Comparison of ENCODE assay signal across 1 cellular context in the genomic region with DNA sequence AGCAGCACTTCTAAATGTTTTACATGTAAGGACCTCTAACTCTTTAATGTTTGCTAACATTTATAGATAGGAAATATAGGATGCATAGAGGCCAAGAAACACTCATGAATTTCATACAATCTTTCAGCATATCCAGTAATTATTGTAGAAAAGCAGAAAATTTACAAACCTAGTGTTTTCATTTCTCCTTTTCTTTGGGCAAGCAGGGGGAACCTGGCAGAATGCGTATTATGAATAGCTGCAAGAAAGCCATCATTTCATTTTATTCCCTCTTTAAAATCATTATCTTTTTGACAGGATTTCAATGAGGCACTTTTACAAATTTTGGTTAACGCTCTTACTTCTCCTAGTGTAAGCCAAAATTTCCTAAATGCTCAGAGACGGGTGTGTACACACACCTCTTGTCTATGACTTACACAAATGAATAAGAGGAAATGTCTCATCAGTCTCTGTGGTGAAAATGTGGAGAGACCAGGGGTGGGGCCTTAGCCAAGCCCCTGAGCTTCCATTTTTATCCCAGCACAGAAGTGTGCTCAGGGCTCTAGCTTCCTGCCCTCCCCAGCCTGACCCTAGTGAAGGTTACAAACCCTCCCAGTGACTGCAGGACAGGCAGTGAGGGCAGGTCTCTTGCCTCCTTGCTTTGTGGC.
TF ChIP-seq lines count a peak whose summit lies in the region.

No MANE protein-coding gene starts in this region.

TF ChIP-seq in GM12878, 131 proteins besides CTCF, POLR2A, EP300 and RAD21 (continued from another document and continues in another):
- TF ChIP-seq ZBTB40 (IDR thresholded peaks at IDR 0.05; ENCODE audit: borderline replicate concordance) (no peak), ZBED1 (IDR thresholded peaks at IDR 0.05; ENCODE audit: borderline replicate concordance) (no peak), MTA2 (IDR thresholded peaks at IDR 0.05; ENCODE audit: low read depth) (peak; percentile 47; the same call in 1 of the 2 replicates), CHD1 (IDR thresholded peaks at IDR 0.05; ENCODE audit: low read depth, low read length) (no peak), YY1 (IDR thresholded peaks at IDR 0.05; ENCODE audit: low read depth, low read length) (no peak), GABPA (IDR thresholded peaks at IDR 0.05; ENCODE audit: low read depth) (no peak), CUX1 (IDR thresholded peaks at IDR 0.05; ENCODE audit: insufficient replicate concordance, low read depth, low read length) (no peak), ZNF207 (IDR thresholded peaks at IDR 0.05; ENCODE audit: borderline replicate concordance) (no peak), EED (IDR thresholded peaks at IDR 0.05; ENCODE audit: low read depth) (peak; percentile 59; the same call in 1 of the 2 replicates), FOS (IDR thresholded peaks at IDR 0.05; ENCODE audit: borderline replicate concordance, extremely low read depth, insufficient read length) (no peak), RBBP5 (conservative IDR thresholded peaks at IDR 0.05) (no peak), CHD2 (IDR thresholded peaks at IDR 0.05; ENCODE audit: borderline replicate concordance, low read depth, low read length) (no peak), EGR1 (IDR thresholded peaks at IDR 0.05; ENCODE audit: borderline replicate concordance in 1 of 2, low read depth in 2 of 2, low read length in 2 of 2) (no peak), TARDBP (IDR thresholded peaks at IDR 0.05; ENCODE audit: borderline replicate concordance) (no peak), MEF2A (IDR thresholded peaks at IDR 0.05; ENCODE audit: insufficient read depth, low read depth, low read length) (peak; percentile 17; the same call in 1 of the 2 replicates), NBN (IDR thresholded peaks at IDR 0.05) (no peak), NFYA (IDR thresholded peaks at IDR 0.05; ENCODE audit: borderline replicate concordance, low read depth, low read length) (no peak), ZNF274 (IDR thresholded peaks at IDR 0.05; ENCODE audit: insufficient read depth, insufficient read length) (no peak), EZH2 (IDR thresholded peaks at IDR 0.05; ENCODE audit: borderline replicate concordance, control insufficient read depth, low read depth, low read length) (no peak), USF2 (IDR thresholded peaks at IDR 0.05; ENCODE audit: borderline replicate concordance, low read depth, low read length) (no peak), RUNX3 (IDR thresholded peaks at IDR 0.05; ENCODE audit: low read length) (peak; percentile 84), SMAD1 (IDR thresholded peaks at IDR 0.05; ENCODE audit: low read depth, partially characterized antibody) (no peak), SPI1 (IDR thresholded peaks at IDR 0.05; ENCODE audit: borderline replicate concordance, insufficient read depth, low read depth, low read length) (peak; percentile 56; the same call in 1 of the 2 replicates), IKZF2 (IDR thresholded peaks at IDR 0.05) (peak in 1 of 2 experiments; percentile 49; a peak in 3 of 4 replicates), RELB (IDR thresholded peaks at IDR 0.05; ENCODE audit: low read depth) (0 out of 2 replicates have a peak, but pooled peaks have one; percentile 16), CHD4 (IDR thresholded peaks at IDR 0.05) (no peak), ZNF687 (IDR thresholded peaks at IDR 0.05) (no peak), PBX3 (IDR thresholded peaks at IDR 0.05; ENCODE audit: insufficient replicate concordance, low read depth, low read length) (no peak), WRNIP1 (IDR thresholded peaks at IDR 0.05; ENCODE audit: borderline replicate concordance, low read depth, low read length) (no peak), MXI1 (IDR thresholded peaks at IDR 0.05; ENCODE audit: low read depth, low read length) (no peak), MYC (IDR thresholded peaks at IDR 0.05; ENCODE audit: insufficient read depth, insufficient read length, insufficient replicate concordance, low read length, severe bottlenecking) (no peak), DPF2 (IDR thresholded peaks at IDR 0.05) (peak; percentile 56; the same call in 1 of the 2 replicates), IRF4 (IDR thresholded peaks at IDR 0.05; ENCODE audit: low read depth, low read length) (no peak), PAX5 (IDR thresholded peaks at IDR 0.05; ENCODE audit: borderline replicate concordance, low read depth, low read length) (0 out of 2 replicates have a peak, but pooled peaks have one; percentile 25)
- TF ChIP-seq, protein P1, sequence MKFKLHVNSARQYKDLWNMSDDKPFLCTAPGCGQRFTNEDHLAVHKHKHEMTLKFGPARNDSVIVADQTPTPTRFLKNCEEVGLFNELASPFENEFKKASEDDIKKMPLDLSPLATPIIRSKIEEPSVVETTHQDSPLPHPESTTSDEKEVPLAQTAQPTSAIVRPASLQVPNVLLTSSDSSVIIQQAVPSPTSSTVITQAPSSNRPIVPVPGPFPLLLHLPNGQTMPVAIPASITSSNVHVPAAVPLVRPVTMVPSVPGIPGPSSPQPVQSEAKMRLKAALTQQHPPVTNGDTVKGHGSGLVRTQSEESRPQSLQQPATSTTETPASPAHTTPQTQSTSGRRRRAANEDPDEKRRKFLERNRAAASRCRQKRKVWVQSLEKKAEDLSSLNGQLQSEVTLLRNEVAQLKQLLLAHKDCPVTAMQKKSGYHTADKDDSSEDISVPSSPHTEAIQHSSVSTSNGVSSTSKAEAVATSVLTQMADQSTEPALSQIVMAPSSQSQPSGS (IDR thresholded peaks at IDR 0.05; ENCODE audit: low read length): peak; percentile 53; the same call in 1 of the 2 replicates
